In the genomic region with DNA sequence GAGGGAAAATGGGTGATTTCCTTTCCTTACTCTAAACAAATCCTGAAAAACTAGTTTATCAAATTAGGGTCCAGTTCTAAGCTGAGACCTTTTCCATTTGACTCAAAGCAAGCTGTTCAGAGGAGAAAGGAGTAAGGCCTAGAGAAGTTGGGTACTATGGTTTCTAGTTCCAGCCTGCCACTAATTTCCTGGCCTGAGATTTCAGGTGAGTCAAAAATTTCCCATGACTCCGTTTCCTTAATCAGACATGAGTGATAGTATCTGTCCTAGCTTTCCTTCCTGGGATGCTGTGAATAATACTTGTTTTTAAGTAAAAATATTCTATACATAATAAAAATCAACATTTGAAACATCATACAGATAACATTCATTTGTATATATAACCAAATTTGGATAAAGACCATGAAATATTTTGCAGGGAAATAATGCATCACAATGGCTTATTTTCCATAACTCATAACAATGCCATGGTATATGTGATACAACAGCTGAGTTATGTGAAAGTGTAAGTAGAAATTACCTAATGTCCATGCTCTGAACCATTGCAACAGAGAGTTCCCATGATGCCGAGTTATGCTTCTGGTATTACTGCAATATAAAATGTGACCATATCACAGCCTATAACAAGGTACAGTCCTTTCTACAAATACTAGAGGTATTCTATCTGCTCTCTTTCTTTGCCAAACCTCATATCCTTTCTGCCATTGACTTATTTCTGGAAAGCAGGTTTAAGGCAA, we compare ENCODE assay signal across 10 cellular contexts.
A peak's percentile ranks its signal among the peaks of the same experiment; 100 is the strongest.
DNase-seq lines count a peak whose midpoint lies in the region; ATAC-seq, FAIRE-seq and TF ChIP-seq lines count a peak whose summit lies in the region.
"Had no signal": no experiment of that assay in that cellular context is flagged by ENCODE, and none has a peak within 500 bp of the region (broad histone marks: within the 10 kb centered on the region; RNA-seq: fewer than 3 reads in every experiment).

No MANE protein-coding gene starts in this region.

- no peak overlapping the region for H3K4me3 ChIP-seq in upper lobe of right lung

- H3K27me3 ChIP-seq in upper lobe of right lung: no peaks in the 10 kb centered on the region

- no peaks in the 10 kb centered on the region for H3K36me3 ChIP-seq in upper lobe of right lung

- intact Hi-C loops in upper lobe of right lung (cut with DNase I): no loop called here

- no peak overlapping the region for H3K27ac ChIP-seq in upper lobe of right lung

- ATAC-seq in GM18861 (IDR thresholded peaks at IDR 0.05; ENCODE audit: unreplicated experiment) (peak; percentile 58), GM21526 (IDR thresholded peaks at IDR 0.05; ENCODE audit: low FRiP score, unreplicated experiment) (peak; percentile 55), HG03159 (IDR thresholded peaks at IDR 0.05; ENCODE audit: unreplicated experiment) (peak; percentile 91), upper lobe of right lung (no peak), GM21528 (IDR thresholded peaks at IDR 0.05; ENCODE audit: low FRiP score, unreplicated experiment) (no peak)

- DNase-seq in fibroblast of peridontal ligament (ENCODE audit: extremely low read depth): peak; percentile 27
- DNase-seq in GM03348 (ENCODE audit: low spot score): no peak
- DNase-seq in RCC 7860 (ENCODE audit: low spot score): no peak
- no peak for DNase-seq in upper lobe of right lung
- DNase-seq: effector CD8-positive, alpha-beta T cell; GOT3 had no signal

- H3K9me3 ChIP-seq in upper lobe of right lung: no peaks in the 10 kb centered on the region

- TF ChIP-seq CTCF in upper lobe of right lung (IDR thresholded peaks at IDR 0.05): no peak

- H3K4me1 ChIP-seq in upper lobe of right lung: no peaks in the 10 kb centered on the region

- FAIRE-seq in RCC 7860 (lab: Jason Lieb, UNC): no peak

Comparison
In these comparisons a context has a peak if more than half of its experiments do, and no peak if none do; other contexts are left out.
1. ATAC-seq: peak in GM18861 (single experiment), GM21526 (single experiment) and HG03159 (single experiment); none in upper lobe of right lung (single experiment) and GM21528 (single experiment).